Comparison of ENCODE assay signal across 24 cellular contexts in the genomic region with DNA sequence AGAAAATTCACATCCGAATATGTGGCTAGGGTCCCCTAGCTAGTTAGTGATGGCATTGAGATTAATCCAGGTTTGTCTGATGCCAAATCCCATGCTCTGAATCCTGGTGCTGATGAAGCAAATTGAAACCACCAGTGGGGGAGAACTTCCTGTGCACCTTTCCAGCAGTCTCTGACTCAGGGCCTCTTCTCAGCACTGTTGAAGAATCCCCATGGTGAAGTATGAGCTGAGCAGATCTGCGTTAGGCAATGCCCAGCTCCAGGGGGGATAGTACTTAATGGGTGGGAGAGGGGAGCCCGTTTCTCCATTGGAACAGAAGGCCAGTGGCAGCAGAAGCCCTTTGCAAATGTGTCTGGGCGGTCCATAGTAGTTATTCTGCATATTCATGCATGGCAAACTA. TPM values are rescaled to one million over a fixed set of nuclear protein-coding genes. Genes with fewer than 3 reads are reported as not detected.
DNase-seq lines count a peak whose midpoint lies in the region; ATAC-seq, FAIRE-seq and TF ChIP-seq lines count a peak whose summit lies in the region.
"Had no signal": no experiment of that assay in that cellular context is flagged by ENCODE, and none has a peak within 500 bp of the region (broad histone marks: within the 10 kb centered on the region; RNA-seq: fewer than 3 reads in every experiment).

No MANE protein-coding gene starts in this region.

- no peaks in the 10 kb centered on the region for H3K36me3 Mint-ChIP-seq in immature natural killer cell
- H3K36me3 Mint-ChIP-seq: T-cell had no signal

- in situ Hi-C loops in GM12878 (cut with MboI): no loop called here

- no peak overlapping the region for H3K27ac ChIP-seq in GM12878 (ENCODE audit: control insufficient read depth, insufficient read depth)
- no peak overlapping the region for H3K27ac ChIP-seq in osteoblast (ENCODE audit: low read depth, low read length)
- H3K27ac ChIP-seq in left lung: no peak overlapping the region
- H3K27ac ChIP-seq: A549, C4-2B, colonic mucosa, psoas muscle, WERI-Rb-1 had no signal

- WGBS in GM12878 (ENCODE audit: insufficient coverage, insufficient replicate concordance, low lambda C conversion rate, missing lambda C conversion rate): 27% methylated on average over 4 of the region's 4 CpGs

- no peaks in the 10 kb centered on the region for H3K36me3 ChIP-seq in GM12878 (ENCODE audit: control insufficient read depth in 2 of 2, insufficient read depth in 2 of 2, low read length in 1 of 2)
- H3K36me3 ChIP-seq in osteoblast (ENCODE audit: insufficient read depth, low read length): no peaks in the 10 kb centered on the region
- no peaks in the 10 kb centered on the region for H3K36me3 ChIP-seq in left lung
- H3K36me3 ChIP-seq: colonic mucosa, WERI-Rb-1 had no signal

- RAD21 ChIA-PET in GM12878 (lab: Charles Lee; ENCODE audit: unreplicated experiment): interaction anchor here (3.4 to 10.3 kb wide), 2 partner anchors 10 to 56 kb away, joined by 17 to 127 read pairs; no protein-coding TSS in a partner anchor

- H3K9ac ChIP-seq in GM12878 (ENCODE audit: control insufficient read depth, insufficient read depth, low read length): no peak overlapping the region

- BruUV-seq in GM12878 (replicated peaks; lab: Mats Ljungman, UMichigan): no TSS peak

- H3K4me1 ChIP-seq in GM12878 (ENCODE audit: control insufficient read depth, insufficient read depth, low read length) (peaks cover 29% of the 10 kb centered on the region), osteoblast (ENCODE audit: insufficient read depth, low read length) (peaks cover 11% of the 10 kb centered on the region), left lung (no peaks in the 10 kb centered on the region)
- H3K4me1 ChIP-seq: A549, colonic mucosa, psoas muscle had no signal

- TF ChIP-seq RAD21 in GM12878 (IDR thresholded peaks at IDR 0.05; ENCODE audit: insufficient read depth, low read depth, low read length): no peak

- ATAC-seq in GM12878: no peak
- ATAC-seq in HG03025 (IDR thresholded peaks at IDR 0.05; ENCODE audit: low FRiP score, unreplicated experiment): no peak
- no peak for ATAC-seq in left lung
- ATAC-seq: A549, left colon, psoas muscle, T-cell had no signal

- no peak overlapping the region for H3K4me3 Mint-ChIP-seq in immature natural killer cell
- H3K4me3 Mint-ChIP-seq: nephron progenitor cell, T-cell had no signal

- H3K9me3 ChIP-seq in GM12878 (replicated peaks; ENCODE audit: control insufficient read depth, insufficient read depth, low read length): no peaks in the 10 kb centered on the region; the same call in 2 of the 3 replicates
- no peaks in the 10 kb centered on the region for H3K9me3 ChIP-seq in osteoblast (ENCODE audit: low read depth, low read length)
- H3K9me3 ChIP-seq in left lung: no peaks in the 10 kb centered on the region
- H3K9me3 ChIP-seq: A549, colonic mucosa, psoas muscle had no signal

- CTCF ChIA-PET in GM12878 (lab: Yijun Ruan, JAX): interaction anchor here (1.0 to 21.3 kb wide), 4 partner anchors 10 to 57 kb away, joined by 3 to 296 read pairs (median 58); no protein-coding TSS in a partner anchor

- DNase-seq in NK-92 treated with Interleukin-12 subunit alpha and Interleukin-12 subunit beta, amount 100 ng/mL, for 24 hours (lab: John Stamatoyannopoulos, UW): peak; percentile 19
- no peak for DNase-seq in NK-92 (lab: John Stamatoyannopoulos, UW; ENCODE audit: unreplicated experiment)
- DNase-seq in M059J (ENCODE audit: low read depth): peak; percentile 53
- no peak for DNase-seq in GM12878 (ENCODE audit: low read depth, low spot score)
- peak; percentile 71 for DNase-seq in osteoblast (ENCODE audit: insufficient read length, low spot score, missing footprints)
- DNase-seq in immature natural killer cell: no peak
- no peak for DNase-seq in left lung
- DNase-seq: activated effector memory CD4-positive, alpha-beta T cell treated with anti-CD3 and anti-CD28 coated beads, Interleukin-2, amount 50 U/mL, for 16 hours; aorta; colonic mucosa; foreskin melanocyte; left colon; midbrain; NCI-H1694 treated with DMSO at 0.1 percent for 48 hours; NCI-H345; nephron progenitor cell; psoas muscle; SHP77; T-cell; WERI-Rb-1 had no signal

- H3K79me2 ChIP-seq in GM12878 (ENCODE audit: control insufficient read depth, insufficient read depth, low read length) (no peaks in the 10 kb centered on the region), osteoblast (ENCODE audit: insufficient read depth, low read length) (no peaks in the 10 kb centered on the region)

- H3K4me3 ChIP-seq in GM12878 (no peak overlapping the region), osteoblast (ENCODE audit: insufficient read depth, low read length) (no peak overlapping the region), left lung (no peak overlapping the region)
- H3K4me3 ChIP-seq: A549, colonic mucosa, psoas muscle had no signal

- no peak for TF ChIP-seq EP300 in GM12878 (IDR thresholded peaks at IDR 0.05; ENCODE audit: borderline replicate concordance in 1 of 2, control insufficient read depth in 1 of 2, low read depth in 2 of 2, low read length in 2 of 2)

- H4K20me1 ChIP-seq in GM12878 (ENCODE audit: control insufficient read depth, insufficient read depth) (no peaks in the 10 kb centered on the region), osteoblast (ENCODE audit: insufficient read depth, low read length) (no peaks in the 10 kb centered on the region)

- POLR2A ChIA-PET in GM12878 (lab: Charles Lee): interaction anchor here (0.6 kb wide), 1 partner anchor 155 kb away, joined by 10 read pairs; no protein-coding TSS in a partner anchor

- peaks cover under 1 to 4% of the 10 kb centered on the region in 2 experiments; a peak in 2 of 4 replicates for H3K27me3 ChIP-seq in GM12878 (replicated peaks in 1 of 2; ENCODE audit: control insufficient read depth in 2 of 2, insufficient read depth in 2 of 2, low read length in 1 of 2)
- peaks cover 81% of the 10 kb centered on the region for H3K27me3 ChIP-seq in osteoblast (ENCODE audit: insufficient read depth, low read length)
- peaks cover 9 to 72% of the 10 kb centered on the region in 2 donors for H3K27me3 ChIP-seq in left lung

- no peak overlapping the region for H3K27ac Mint-ChIP-seq in immature natural killer cell
- H3K27ac Mint-ChIP-seq: nephron progenitor cell, T-cell had no signal

- TF ChIP-seq CTCF in GM12878 (IDR thresholded peaks at IDR 0.05 in 2 of 3, conservative IDR thresholded peaks at IDR 0.05 in 1 of 3; ENCODE audit: control insufficient read depth in 2 of 3, extremely low read depth in 1 of 3, insufficient read depth in 1 of 3, low read depth in 3 of 3, low read length in 3 of 3) (no peak), osteoblast (IDR thresholded peaks at IDR 0.05; ENCODE audit: extremely low read depth, low read depth, low read length) (no peak), left lung (IDR thresholded peaks at IDR 0.05) (no peak)

- peaks cover 0 to 1% (median 0%) of the 10 kb centered on the region in 6 donors for H3K9me3 Mint-ChIP-seq in immature natural killer cell
- H3K9me3 Mint-ChIP-seq: nephron progenitor cell, T-cell had no signal

- intact Hi-C loops in GM12878 (cut with micrococcal nuclease; ENCODE audit: unreplicated experiment): no loop called here
- intact Hi-C loops in left lung (cut with DNase I): no loop called here

- H3K27me3 Mint-ChIP-seq in immature natural killer cell (ENCODE audit: low read depth in 3 of 3): peaks cover 8 to 23% (median 8%) of the 10 kb centered on the region in 3 donors

- no peak overlapping the region for H2AFZ ChIP-seq in GM12878 (ENCODE audit: control insufficient read depth, low read depth, low read length)
- no peak overlapping the region for H2AFZ ChIP-seq in osteoblast (ENCODE audit: low read length)

- H3K4me2 ChIP-seq in GM12878 (ENCODE audit: control insufficient read depth, insufficient read depth) (no peak overlapping the region), osteoblast (ENCODE audit: insufficient read depth, low read length) (no peak overlapping the region)
- H3K4me2 ChIP-seq: A549 had no signal

- H3K4me1 Mint-ChIP-seq in immature natural killer cell: no peaks in the 10 kb centered on the region

- no peak for TF ChIP-seq POLR2A in GM12878 (IDR thresholded peaks at IDR 0.05; ENCODE audit: low read depth, low read length)

- SMC1A ChIA-PET in GM12878 (lab: Charles Lee; ENCODE audit: uncharacterized antibody, unreplicated experiment): interaction anchor here (0.9 to 10.7 kb wide), 3 partner anchors 9 to 55 kb away, joined by 4 to 176 read pairs (median 88); no protein-coding TSS in a partner anchor

- FAIRE-seq in GM12878 (lab: Jason Lieb, UNC): peak; percentile 35
- FAIRE-seq: A549 had no signal

RNA-seq across cellular contexts. Expression of gene POU2F3, which starts 4.5 kb away (rescaled TPM):
- 0.02 TPM in 1 of 2 replicates, not detected in the other for total RNA-seq in M059J (2014; rRNA removed; shearing (Covaris generic))
- 10.1 and 12.8 TPM in 2 replicates for total RNA-seq in GM12878 (2013; cell fraction: nucleolus; rRNA removed)
- total RNA-seq in GM12878 (2014; rRNA removed) (0.11 and 0.16 TPM in 2 replicates), GM12878 (2014; rRNA removed; fragmentation: Illumina TruSeq; extraction: Trizol) (0.18 and 0.22 TPM in 2 replicates), GM12878 (2021) (0.21 and 0.36 TPM in 2 replicates), osteoblast (under 0.01 TPM in 1 of 2 replicates, not detected in the other), left lung (1 to 10 TPM; 3.1 to 3.3 TPM)
- not detected for polyA plus RNA-seq in GM12878 (2011; ENCODE audit: low read depth)
- polyA plus RNA-seq in GM12878 (2011; rRNA removed) (3.5 and 4.4 TPM in 2 replicates), GM12878 (2014; fragmentation: Illumina TruSeq; extraction: Trizol) (0.17 and 0.53 TPM in 2 replicates), GM12878 (2014; fragmentation: Nextera tagmentation; extraction: Ambion mirVana) (under 1 TPM; 0.15 to 0.37 TPM), GM12878 (2014; rRNA removed) (0.05 and 0.09 TPM in 2 replicates), GM12878 (2016; fragmentation: Nextera tagmentation; extraction: Ambion mirVana) (under 1 TPM; 0.31 to 0.39 TPM), immature natural killer cell (not detected)
- polyA plus RNA-seq in GM12878 (2011; cell fraction: cytosol; rRNA removed): 2.5 and 2.6 TPM in 2 replicates
- polyA plus RNA-seq in GM12878 (2011; cell fraction: nucleus; rRNA removed): 4.4 and 5.4 TPM in 2 replicates
- 0.22 and 0.36 TPM in 2 replicates for polyA plus RNA-seq in GM12878 (2012)
- polyA minus RNA-seq in GM12878 (2011; rRNA and poly(A)+ RNA removed): 3.5 and 3.6 TPM in 2 replicates
- polyA minus RNA-seq in GM12878 (2011; cell fraction: cytosol; rRNA and poly(A)+ RNA removed): 0.80 and 2.2 TPM in 2 replicates
- polyA minus RNA-seq in GM12878 (2011; cell fraction: nucleus; rRNA and poly(A)+ RNA removed): 2.4 and 4.2 TPM in 2 replicates
- total RNA-seq: aorta, psoas muscle, T-cell, temporal lobe had no signal
- polyA plus RNA-seq: A549, psoas muscle had no signal

RNA-seq across cellular contexts. Expression of gene OAF, which starts 33.6 kb away (rescaled TPM):
- total RNA-seq in M059J (2014; rRNA removed; shearing (Covaris generic)): 65.0 and 105 TPM in 2 replicates
- 9.4 and 15.9 TPM in 2 replicates for total RNA-seq in GM12878 (2013; cell fraction: nucleolus; rRNA removed)
- total RNA-seq in GM12878 (2014; rRNA removed): 1.5 and 1.8 TPM in 2 replicates
- total RNA-seq in GM12878 (2014; rRNA removed; fragmentation: Illumina TruSeq; extraction: Trizol): 0.55 and 1.0 TPM in 2 replicates
- total RNA-seq in GM12878 (2021): 1.5 and 2.0 TPM in 2 replicates
- 0.85 TPM for polyA plus RNA-seq in GM12878 (2011; ENCODE audit: low read depth)
- 2.5 and 4.7 TPM in 2 replicates for polyA plus RNA-seq in GM12878 (2011; rRNA removed)
- 5.8 and 7.1 TPM in 2 replicates for polyA plus RNA-seq in GM12878 (2011; cell fraction: cytosol; rRNA removed)
- polyA plus RNA-seq in GM12878 (2011; cell fraction: nucleus; rRNA removed): 6.2 and 8.7 TPM in 2 replicates
- polyA plus RNA-seq in GM12878 (2012): 1.9 and 2.1 TPM in 2 replicates
- polyA plus RNA-seq in GM12878 (2014; fragmentation: Illumina TruSeq; extraction: Trizol): 0.51 and 0.55 TPM in 2 replicates
- under 1 TPM; 0.10 to 0.22 TPM for polyA plus RNA-seq in GM12878 (2014; fragmentation: Nextera tagmentation; extraction: Ambion mirVana)
- polyA plus RNA-seq in GM12878 (2014; rRNA removed): 1.5 and 1.6 TPM in 2 replicates
- polyA plus RNA-seq in GM12878 (2016; fragmentation: Nextera tagmentation; extraction: Ambion mirVana): 1 to 10 TPM in 1 of 2 experiments, under 1 TPM in 1; 0.24 to 1.1 TPM
- 1.1 and 3.6 TPM in 2 replicates for polyA minus RNA-seq in GM12878 (2011; rRNA and poly(A)+ RNA removed)
- polyA minus RNA-seq in GM12878 (2011; cell fraction: cytosol; rRNA and poly(A)+ RNA removed): 0.80 and 1.2 TPM in 2 replicates
- 1.9 and 4.7 TPM in 2 replicates for polyA minus RNA-seq in GM12878 (2011; cell fraction: nucleus; rRNA and poly(A)+ RNA removed)
- 7.2 and 10.3 TPM in 2 replicates for total RNA-seq in osteoblast
- polyA plus RNA-seq in immature natural killer cell: 1 to 10 TPM; 1.9 to 2.5 (median 2.4) TPM
- total RNA-seq in left lung: 10 to 100 TPM; 29.1 to 31.9 TPM

Comparison
In these comparisons a context has a peak if more than half of its experiments do, and no peak if none do; other contexts are left out.
1. DNase-seq: peak in NK-92 treated with Interleukin-12 subunit alpha and Interleukin-12 subunit beta, amount 100 ng/mL, for 24 hours (single experiment), M059J (single experiment) and osteoblast (single experiment); none in NK-92 (single experiment), GM12878 (single experiment), immature natural killer cell (0 of 3) and left lung (0 of 2).